In the genomic region with DNA sequence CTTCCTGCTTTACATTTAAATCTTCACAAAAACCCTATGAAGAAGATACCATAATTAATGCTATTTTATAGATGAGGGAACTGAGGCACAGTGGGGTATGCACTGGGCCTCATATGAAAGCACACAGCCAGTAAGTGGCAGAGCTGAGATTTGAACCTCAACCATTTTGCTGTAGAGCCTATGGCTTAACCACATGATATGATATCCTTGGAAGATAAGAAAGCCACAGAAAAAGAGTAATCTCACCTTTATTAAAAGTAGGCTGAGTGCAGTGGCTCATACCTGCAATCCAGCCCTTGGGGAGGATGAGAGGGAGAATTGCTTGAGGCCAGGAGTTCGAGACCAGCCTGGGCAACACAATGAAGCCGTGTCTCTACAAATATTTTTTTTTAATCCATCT, we compare ENCODE assay signal across 15 cellular contexts. TPM values are rescaled to one million over a fixed set of nuclear protein-coding genes. Genes with fewer than 3 reads are reported as not detected.
DNase-seq lines count a peak whose midpoint lies in the region; ATAC-seq and TF ChIP-seq lines count a peak whose summit lies in the region.
"Had no signal": no experiment of that assay in that cellular context is flagged by ENCODE, and none has a peak within 500 bp of the region (broad histone marks: within the 10 kb centered on the region; RNA-seq: fewer than 3 reads in every experiment).

No MANE protein-coding gene starts in this region.

- peaks cover 9% of the 10 kb centered on the region for H3K9me3 ChIP-seq in Caco-2
- H3K9me3 ChIP-seq in H9 (ENCODE audit: control insufficient read depth, low read depth, low read length): no peaks in the 10 kb centered on the region
- H3K9me3 ChIP-seq: BE2C had no signal

- no peaks in the 10 kb centered on the region for H3K79me1 ChIP-seq in H9 (ENCODE audit: insufficient read depth, low read depth, low read length, poor library complexity, severe bottlenecking)

- H3K27me3 ChIP-seq in Caco-2 (replicated peaks; ENCODE audit: control insufficient read depth, insufficient read depth, low read length): no peaks in the 10 kb centered on the region
- no peaks in the 10 kb centered on the region for H3K27me3 ChIP-seq in H9 (ENCODE audit: insufficient read depth, low read length)
- H3K27me3 ChIP-seq: BE2C had no signal

- H3K79me2 ChIP-seq in H9 (ENCODE audit: insufficient read depth, low read length): no peaks in the 10 kb centered on the region

- no peak overlapping the region for H2BK5ac ChIP-seq in H9 (ENCODE audit: insufficient read length, low read length)

- peaks cover 31% of the 10 kb centered on the region for H3K4me1 ChIP-seq in Caco-2
- H3K4me1 ChIP-seq in H9 (ENCODE audit: insufficient read depth, low read length): no peaks in the 10 kb centered on the region
- H3K4me1 ChIP-seq: BE2C had no signal

- H2BK12ac ChIP-seq in H9 (ENCODE audit: insufficient read length, low read depth, low read length): no peak overlapping the region

- no peak overlapping the region for H4K91ac ChIP-seq in H9 (ENCODE audit: insufficient read length, low read depth, low read length)

- H3K4me3 Mint-ChIP-seq in Caco-2 (ENCODE audit: unreplicated experiment): no peak overlapping the region
- no peak overlapping the region for H3K4me3 Mint-ChIP-seq in H9
- no peak overlapping the region for H3K4me3 Mint-ChIP-seq in effector memory CD8-positive, alpha-beta T cell
- H3K4me3 Mint-ChIP-seq in type B pancreatic cell: no peak overlapping the region
- H3K4me3 Mint-ChIP-seq: CD8-positive, alpha-beta T cell had no signal

- H3K23ac ChIP-seq in H9 (ENCODE audit: insufficient read length, low read depth, low read length): no peak overlapping the region

- H3K9me3 Mint-ChIP-seq in Caco-2 (ENCODE audit: unreplicated experiment): no peaks in the 10 kb centered on the region
- peaks cover 4 to 5% of the 10 kb centered on the region in 2 experiments for H3K9me3 Mint-ChIP-seq in H9
- H3K9me3 Mint-ChIP-seq in effector memory CD8-positive, alpha-beta T cell: no peaks in the 10 kb centered on the region
- no peaks in the 10 kb centered on the region for H3K9me3 Mint-ChIP-seq in type B pancreatic cell
- H3K9me3 Mint-ChIP-seq: CD8-positive, alpha-beta T cell had no signal

- no peak overlapping the region for H2AFZ ChIP-seq in H9 (ENCODE audit: low read length)
- H2AFZ ChIP-seq: GM23248 had no signal

- no peaks in the 10 kb centered on the region for H3K36me3 ChIP-seq in Caco-2 (ENCODE audit: control insufficient read depth, insufficient read depth, low read length)
- H3K36me3 ChIP-seq: BE2C had no signal

- ATAC-seq in effector memory CD8-positive, alpha-beta T cell (replicated peaks): peak; percentile 52
- ATAC-seq in GM21723 (IDR thresholded peaks at IDR 0.05; ENCODE audit: unreplicated experiment): no peak
- ATAC-seq in GM18502 (IDR thresholded peaks at IDR 0.05; ENCODE audit: poor library complexity, unreplicated experiment): no peak
- ATAC-seq: A549; CD8-positive, alpha-beta T cell had no signal

- H4K20me1 ChIP-seq in H9 (ENCODE audit: control insufficient read depth, insufficient read depth, insufficient read length): no peaks in the 10 kb centered on the region

- H3K23me2 ChIP-seq in H9 (ENCODE audit: insufficient read length, low read depth, low read length, poor library complexity, severe bottlenecking): no peaks in the 10 kb centered on the region

- H2BK15ac ChIP-seq in H9 (ENCODE audit: low read depth, low read length): no peak overlapping the region

- no peak overlapping the region for H3K4me2 ChIP-seq in H9 (ENCODE audit: insufficient read depth, insufficient read length, low read length)
- H3K4me2 ChIP-seq: A549 had no signal

- no peak for TF ChIP-seq CTCF in Caco-2 (IDR thresholded peaks at IDR 0.05; ENCODE audit: insufficient read depth in 1 of 2, low read depth in 1 of 2, low read length in 1 of 2, severe bottlenecking in 1 of 2, unreplicated experiment in 1 of 2)
- no peak for TF ChIP-seq CTCF in H9 (conservative IDR thresholded peaks at IDR 0.05)
- no peak for TF ChIP-seq CTCF in type B pancreatic cell (conservative IDR thresholded peaks at IDR 0.05)

- no peak overlapping the region for H3K18ac ChIP-seq in H9 (ENCODE audit: insufficient read length, low read depth, low read length)

- intact Hi-C loops in Caco-2 (cut with micrococcal nuclease; ENCODE audit: unreplicated experiment): no loop called here

- H3T11ph ChIP-seq in H9 (ENCODE audit: low read length): no peak overlapping the region

- no peak overlapping the region for H3K4me3 ChIP-seq in Caco-2 (ENCODE audit: low read depth, low read length)
- H3K4me3 ChIP-seq: A549, GM23248 had no signal

- no peak overlapping the region for H4K5ac ChIP-seq in H9 (ENCODE audit: insufficient read length, low read depth, low read length)

- no peak overlapping the region for H4K8ac ChIP-seq in H9 (replicated peaks; ENCODE audit: insufficient read length, low read depth, low read length)

- no peak overlapping the region for H3K56ac ChIP-seq in H9 (ENCODE audit: insufficient read length, low read depth, low read length)

- H3K27ac Mint-ChIP-seq in Caco-2 (ENCODE audit: unreplicated experiment) (peak overlapping the region; percentile 36), H9 (no peak overlapping the region), type B pancreatic cell (peak overlapping the region; percentile 44)
- H3K27ac Mint-ChIP-seq in effector memory CD8-positive, alpha-beta T cell: no peak overlapping the region
- H3K27ac Mint-ChIP-seq: CD8-positive, alpha-beta T cell had no signal

- H3K4me1 Mint-ChIP-seq in Caco-2 (ENCODE audit: low read depth, unreplicated experiment): peaks cover 25% of the 10 kb centered on the region
- H3K4me1 Mint-ChIP-seq in H9: peaks cover 10 to 11% of the 10 kb centered on the region in 2 experiments
- H3K4me1 Mint-ChIP-seq in effector memory CD8-positive, alpha-beta T cell (ENCODE audit: low read depth in 2 of 2): peaks cover 8 to 12% of the 10 kb centered on the region in 2 donors
- H3K4me1 Mint-ChIP-seq in type B pancreatic cell (ENCODE audit: unreplicated experiment): peaks cover 9% of the 10 kb centered on the region

- no CpG with 5 or more reads among the region's 2 CpGs for WGBS in H9 (ENCODE audit: extremely low coverage, insufficient read length, low lambda C conversion rate)

- H3K9ac ChIP-seq in H9 (ENCODE audit: extremely low read depth, insufficient read length, low read length): no peak overlapping the region
- H3K9ac ChIP-seq: GM23248 had no signal

- no peaks in the 10 kb centered on the region for H3K27me3 Mint-ChIP-seq in Caco-2 (ENCODE audit: insufficient read depth, unreplicated experiment)
- H3K27me3 Mint-ChIP-seq in H9 (ENCODE audit: low read depth): no peaks in the 10 kb centered on the region; the same call in 1 of the 2 replicates
- H3K27me3 Mint-ChIP-seq in effector memory CD8-positive, alpha-beta T cell: no peaks in the 10 kb centered on the region
- H3K27me3 Mint-ChIP-seq in type B pancreatic cell: no peaks in the 10 kb centered on the region

- CTCF ChIA-PET in Caco-2 (lab: Charles Lee): no interaction called here

- H2BK120ac ChIP-seq in H9 (ENCODE audit: low read depth, low read length, poor library complexity, severe bottlenecking): no peak overlapping the region

- POLR2A ChIA-PET in Caco-2 (lab: Charles Lee): no interaction called here

- DNase-seq in Caco-2: no peak
- DNase-seq in H9: peak; percentile 11
- DNase-seq in effector memory CD8-positive, alpha-beta T cell: no peak
- DNase-seq in type B pancreatic cell (ENCODE audit: extremely low spot score, unreplicated experiment): no peak
- DNase-seq: BE2C, COR-L47, DND-41, GDM1, GM23248, H7 had no signal

- H3K14ac ChIP-seq in H9 (ENCODE audit: insufficient read depth, low read length): no peak overlapping the region

- no peak overlapping the region for H3K27ac ChIP-seq in H9 (ENCODE audit: insufficient read length, low read depth, low read length)
- H3K27ac ChIP-seq: C4-2B, GM23248 had no signal

- no peak overlapping the region for H2AK5ac ChIP-seq in H9 (ENCODE audit: insufficient read length, low read length)

- no TSS peak for BruUV-seq in Caco-2 (replicated peaks; lab: Mats Ljungman, UMichigan)

- H3K4ac ChIP-seq in H9 (ENCODE audit: low read depth, low read length): no peak overlapping the region

- H3K36me3 Mint-ChIP-seq in Caco-2 (ENCODE audit: insufficient read depth, unreplicated experiment) (peaks cover 6% of the 10 kb centered on the region), H9 (ENCODE audit: insufficient read depth in 1 of 3, low read depth in 3 of 3) (peaks cover 0 to 4% (median 0%) of the 10 kb centered on the region in 3 experiments; a peak in 3 of 7 replicates), type B pancreatic cell (no peaks in the 10 kb centered on the region)
- no peaks in the 10 kb centered on the region for H3K36me3 Mint-ChIP-seq in effector memory CD8-positive, alpha-beta T cell (ENCODE audit: insufficient read depth)
- H3K36me3 Mint-ChIP-seq: CD8-positive, alpha-beta T cell had no signal

- no peak overlapping the region for H2BK20ac ChIP-seq in H9 (ENCODE audit: low read depth, low read length, poor library complexity, severe bottlenecking)

RNA-seq across cellular contexts. Expression of a gene that starts 15.0 kb away (rescaled TPM):
- total RNA-seq in Caco-2 (2022) (114 TPM in 2 replicates), H9 (2021) (31.2 and 31.6 TPM in 2 replicates), type B pancreatic cell (ENCODE audit: low replicate concordance) (54.9 and 113 TPM in 2 replicates)

RNA-seq across cellular contexts. Expression of a gene that starts 45.8 kb away (rescaled TPM):
- total RNA-seq in Caco-2 (2022): not detected in 2 replicates
- 1.0 and 1.1 TPM in 2 replicates for total RNA-seq in H9 (2021)
- 1.7 TPM in 1 of 2 replicates, not detected in the other for total RNA-seq in type B pancreatic cell (ENCODE audit: low replicate concordance)
- total RNA-seq: CD8-positive, alpha-beta T cell; GM23248; H7 had no signal

Comparison
In these comparisons a context has a peak if more than half of its experiments do, and no peak if none do; other contexts are left out.
1. H3K27ac Mint-ChIP-seq: peak in Caco-2 (single experiment) and type B pancreatic cell (single experiment); none in H9 (0 of 3) and effector memory CD8-positive, alpha-beta T cell (0 of 2).